Comparison of ENCODE assay signal across 14 cellular contexts in the genomic region with DNA sequence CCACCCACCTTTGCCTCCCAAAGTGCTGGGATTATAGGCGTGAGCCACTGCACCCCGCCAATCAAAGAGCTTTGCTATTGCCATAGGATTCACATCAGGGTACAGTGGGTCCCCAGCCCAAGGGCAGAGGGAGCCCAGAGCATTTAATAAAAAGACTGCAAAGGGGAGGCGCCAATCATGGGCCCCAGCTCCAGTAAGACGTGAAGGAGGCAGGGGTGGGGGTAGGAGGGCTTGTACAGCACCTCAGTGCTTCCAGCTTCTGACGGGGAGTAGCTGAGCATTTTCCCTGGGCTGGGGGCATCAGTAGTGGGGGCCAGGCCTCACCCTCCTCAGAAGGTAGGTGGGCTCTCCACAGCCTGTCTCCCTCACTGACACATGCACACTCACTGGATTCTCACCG. TPM values are rescaled to one million over a fixed set of nuclear protein-coding genes. Genes with fewer than 3 reads are reported as not detected.
DNase-seq lines count a peak whose midpoint lies in the region; ATAC-seq and TF ChIP-seq lines count a peak whose summit lies in the region.
"Had no signal": no experiment of that assay in that cellular context is flagged by ENCODE, and none has a peak within 500 bp of the region (broad histone marks: within the 10 kb centered on the region; RNA-seq: fewer than 3 reads in every experiment).

No MANE protein-coding gene starts in this region.

- H3K27ac Mint-ChIP-seq in stimulated activated naive CD8-positive, alpha-beta T cell treated with anti-CD3 and anti-CD28 coated beads, Interleukin-15, Interleukin-2, amounts not matched to agents 100 ng/mL and 50 ng/mL, for 24 hours = peak overlapping the region; percentile 40
- peak overlapping the region; percentile 94 for H3K27ac Mint-ChIP-seq in T-helper 17 cell
- H3K27ac Mint-ChIP-seq in immature natural killer cell = peak overlapping the region; percentile 80 to 93 (median 90)
- no peak overlapping the region for H3K27ac Mint-ChIP-seq in type B pancreatic cell

- DNase-seq in stimulated activated naive CD8-positive, alpha-beta T cell treated with anti-CD3 and anti-CD28 coated beads, Interleukin-15, Interleukin-2, amounts not matched to agents 100 U/mL and 50 U/mL, for 24 hours = no peak
- DNase-seq in T-helper 17 cell (no peak), immature natural killer cell (no peak), type B pancreatic cell (ENCODE audit: extremely low spot score, unreplicated experiment) (no peak), cortex of kidney (lab: John Stamatoyannopoulos, UW) (no peak)
- DNase-seq: activated CD8-positive, alpha-beta memory T cell treated with anti-CD3 and anti-CD28 coated beads for 24 hours; C1 segment of cervical spinal cord; NCI-H1417; SW 1271 had no signal

- no peaks in the 10 kb centered on the region for H3K9me3 Mint-ChIP-seq in stimulated activated naive CD8-positive, alpha-beta T cell treated with anti-CD3 and anti-CD28 coated beads, Interleukin-15, Interleukin-2, amounts not matched to agents 100 ng/mL and 50 ng/mL, for 24 hours
- H3K9me3 Mint-ChIP-seq in immature natural killer cell (no peaks in the 10 kb centered on the region), type B pancreatic cell (no peaks in the 10 kb centered on the region)

- no peak for TF ChIP-seq CTCF in type B pancreatic cell (conservative IDR thresholded peaks at IDR 0.05)

- no peaks in the 10 kb centered on the region for H3K36me3 Mint-ChIP-seq in stimulated activated naive CD8-positive, alpha-beta T cell treated with anti-CD3 and anti-CD28 coated beads, Interleukin-15, Interleukin-2, amounts not matched to agents 100 ng/mL and 50 ng/mL, for 24 hours (ENCODE audit: low read depth)
- peaks cover 3% of the 10 kb centered on the region for H3K36me3 Mint-ChIP-seq in T-helper 17 cell (ENCODE audit: low read depth)
- H3K36me3 Mint-ChIP-seq in immature natural killer cell = peaks cover 0 to 4% (median 4%) of the 10 kb centered on the region in 3 donors
- H3K36me3 Mint-ChIP-seq in type B pancreatic cell = no peaks in the 10 kb centered on the region

- H3K27me3 Mint-ChIP-seq in stimulated activated naive CD8-positive, alpha-beta T cell treated with anti-CD3 and anti-CD28 coated beads, Interleukin-15, Interleukin-2, amounts not matched to agents 100 ng/mL and 50 ng/mL, for 24 hours = no peaks in the 10 kb centered on the region
- H3K27me3 Mint-ChIP-seq in T-helper 17 cell = no peaks in the 10 kb centered on the region
- peaks cover 0 to 6% (median 3%) of the 10 kb centered on the region in 3 donors for H3K27me3 Mint-ChIP-seq in immature natural killer cell (ENCODE audit: low read depth in 3 of 3)
- H3K27me3 Mint-ChIP-seq in type B pancreatic cell = peaks cover 20% of the 10 kb centered on the region

- H3K9me3 ChIP-seq in T-helper 17 cell (ENCODE audit: control insufficient read depth, low read length, poor library complexity, severe bottlenecking) = no peaks in the 10 kb centered on the region
- H3K9me3 ChIP-seq: left lung had no signal

- no peak for ATAC-seq in stimulated activated naive CD8-positive, alpha-beta T cell treated with anti-CD3 and anti-CD28 coated beads, Interleukin-15, Interleukin-2, amounts not matched to agents 100 U/mL and 50 U/mL, for 24 hours
- ATAC-seq in T-helper 17 cell = no peak
- no peak for ATAC-seq in GM19397 (IDR thresholded peaks at IDR 0.05; ENCODE audit: unreplicated experiment)
- no peak for ATAC-seq in HG03025 (IDR thresholded peaks at IDR 0.05; ENCODE audit: low FRiP score, unreplicated experiment)
- ATAC-seq: left lung had no signal

- H3K4me1 Mint-ChIP-seq in stimulated activated naive CD8-positive, alpha-beta T cell treated with anti-CD3 and anti-CD28 coated beads, Interleukin-15, Interleukin-2, amounts not matched to agents 100 ng/mL and 50 ng/mL, for 24 hours (ENCODE audit: low read depth) = peaks cover 68% of the 10 kb centered on the region
- peaks cover 50% of the 10 kb centered on the region for H3K4me1 Mint-ChIP-seq in T-helper 17 cell
- peaks cover 69 to 76% of the 10 kb centered on the region in 2 donors for H3K4me1 Mint-ChIP-seq in immature natural killer cell
- H3K4me1 Mint-ChIP-seq in type B pancreatic cell (ENCODE audit: unreplicated experiment) = peaks cover 15% of the 10 kb centered on the region

- H3K4me3 Mint-ChIP-seq in stimulated activated naive CD8-positive, alpha-beta T cell treated with anti-CD3 and anti-CD28 coated beads, Interleukin-15, Interleukin-2, amounts not matched to agents 100 ng/mL and 50 ng/mL, for 24 hours = peak overlapping the region; percentile 86
- H3K4me3 Mint-ChIP-seq in T-helper 17 cell (peak overlapping the region; percentile 92), immature natural killer cell (peak overlapping the region; percentile 87 to 94 (median 92)), type B pancreatic cell (peak overlapping the region; percentile 63)

RNA-seq across cellular contexts. Expression of gene ADA, which starts 1.5 kb away (rescaled TPM):
- total RNA-seq in T-helper 17 cell = 10 to 100 TPM; 36.0 to 36.1 TPM
- polyA plus RNA-seq in immature natural killer cell = 100 to 1,000 TPM in 2 of 3 donors, 10 to 100 TPM in 1; 96.9 to 150 (median 124) TPM
- 7.5 and 15.1 TPM in 2 replicates for total RNA-seq in type B pancreatic cell (ENCODE audit: low replicate concordance)
- total RNA-seq: HT-29 had no signal
